ENCODE assay signal across 1 cellular context in the genomic region with DNA sequence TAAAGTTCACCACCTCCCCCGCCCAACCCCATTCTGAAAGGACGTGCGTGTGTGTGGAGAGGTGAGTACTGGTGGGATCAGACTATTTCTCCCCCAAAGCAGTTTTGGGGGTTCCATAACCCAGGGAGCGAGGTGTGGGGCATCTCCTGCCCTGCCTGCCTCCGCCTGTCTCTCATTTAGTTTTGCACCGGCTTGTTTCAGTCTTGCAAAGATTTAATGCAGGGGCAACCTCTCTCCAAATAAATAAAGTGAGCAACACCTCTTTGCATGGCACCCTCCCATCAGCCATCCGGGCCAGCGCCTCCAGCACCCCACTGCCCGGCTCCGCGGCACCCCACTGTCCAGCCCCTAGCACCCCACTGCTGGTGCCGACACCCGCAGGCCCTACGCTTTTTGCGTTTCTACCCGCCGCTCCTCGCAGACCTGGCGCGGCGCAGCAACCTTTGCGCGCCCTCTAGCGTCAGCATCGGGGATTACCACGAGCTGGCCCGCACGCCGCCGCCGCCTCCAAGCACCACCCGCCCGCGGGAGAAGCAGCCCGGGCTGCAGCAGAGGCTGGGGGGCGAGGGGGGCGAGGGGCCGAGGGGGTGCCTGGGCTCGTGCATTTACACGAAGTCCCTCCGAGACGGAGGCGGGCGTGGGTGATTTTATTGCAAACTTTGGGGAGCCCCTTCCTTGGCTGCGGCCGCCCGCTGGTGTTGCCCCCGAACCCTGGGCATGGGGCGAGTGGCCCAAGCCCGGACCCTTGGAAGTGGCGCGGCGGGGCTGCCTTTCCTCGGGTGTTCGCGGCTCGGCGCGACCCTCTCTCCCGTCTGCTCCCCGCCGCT.
TF ChIP-seq lines count a peak whose summit lies in the region.

No MANE protein-coding gene starts in this region.

TF ChIP-seq in K562, 482 proteins besides CTCF, POLR2A, EP300 and RAD21 (continued from another document and continues in another):
- TF ChIP-seq ZNF511 (CRISPR knock-in tag; IDR thresholded peaks at IDR 0.05) (no peak), MTA1 (IDR thresholded peaks at IDR 0.05; ENCODE audit: borderline replicate concordance) (no peak), CBX1 (IDR thresholded peaks at IDR 0.05; ENCODE audit: low read depth) (no peak), ZNF140 (CRISPR knock-in tag; IDR thresholded peaks at IDR 0.05) (no peak), ZNF79 (CRISPR knock-in tag; IDR thresholded peaks at IDR 0.05; ENCODE audit: low read depth) (no peak), SUPT5H (IDR thresholded peaks at IDR 0.05) (no peak), NR4A1 (CRISPR knock-in tag; IDR thresholded peaks at IDR 0.05) (no peak), NR4A1 (tag; IDR thresholded peaks at IDR 0.05) (no peak), RBFOX2 (IDR thresholded peaks at IDR 0.05; ENCODE audit: low read depth, low read length) (0 out of 2 replicates have a peak, but pooled peaks have one; percentile 27), TCF15 (CRISPR knock-in tag; IDR thresholded peaks at IDR 0.05) (no peak), CREM (IDR thresholded peaks at IDR 0.05; ENCODE audit: low read depth) (0 out of 2 replicates have a peak, but pooled peaks have one; percentile 36), BRCA1 (IDR thresholded peaks at IDR 0.05) (no peak), BRCA1 (CRISPR knock-in tag; IDR thresholded peaks at IDR 0.05) (no peak), HSF4 (CRISPR knock-in tag; IDR thresholded peaks at IDR 0.05; ENCODE audit: borderline replicate concordance) (no peak), ZNF23 (CRISPR knock-in tag; IDR thresholded peaks at IDR 0.05) (no peak), ZNF239 (CRISPR knock-in tag; IDR thresholded peaks at IDR 0.05) (no peak), XRCC3 (IDR thresholded peaks at IDR 0.05) (no peak), C11orf30 (IDR thresholded peaks at IDR 0.05; ENCODE audit: low read depth) (no peak), ATF1 (CRISPR knock-in tag; IDR thresholded peaks at IDR 0.05) (no peak), ATF1 (tag; IDR thresholded peaks at IDR 0.05) (peak; percentile 14; the same call in 1 of the 2 replicates), ZSCAN29 (IDR thresholded peaks at IDR 0.05) (no peak), ZKSCAN8 (CRISPR knock-in tag; IDR thresholded peaks at IDR 0.05) (no peak), TCFL5 (CRISPR knock-in tag; conservative IDR thresholded peaks at IDR 0.05) (no peak), ELF1 (tag; IDR thresholded peaks at IDR 0.05) (no peak), ZC3H4 (CRISPR knock-in tag; IDR thresholded peaks at IDR 0.05; ENCODE audit: borderline replicate concordance) (no peak), CBX3 (IDR thresholded peaks at IDR 0.05; ENCODE audit: borderline replicate concordance in 1 of 2, low read length in 2 of 2) (no peak), MXI1 (IDR thresholded peaks at IDR 0.05; ENCODE audit: low read depth, low read length) (no peak), RBM39 (optimal IDR thresholded peaks at IDR 0.05; ENCODE audit: low read depth, low read length) (no peak), POLR2G (IDR thresholded peaks at IDR 0.05; ENCODE audit: low read depth, low read length) (no peak), FOXA3 (CRISPR knock-in tag; conservative IDR thresholded peaks at IDR 0.05 in 1 of 2, IDR thresholded peaks at IDR 0.05 in 1 of 2) (no peak), NUFIP1 (IDR thresholded peaks at IDR 0.05; ENCODE audit: partially characterized antibody) (no peak), GTF2A2 (tag; IDR thresholded peaks at IDR 0.05) (no peak), MAX (CRISPR knock-in tag; IDR thresholded peaks at IDR 0.05) (0 out of 2 replicates have a peak, but pooled peaks have one; percentile 25), PML (IDR thresholded peaks at IDR 0.05; ENCODE audit: low read length) (no peak), FOS (IDR thresholded peaks at IDR 0.05; ENCODE audit: extremely low read depth, insufficient read length) (no peak), ZNF146 (CRISPR knock-in tag; IDR thresholded peaks at IDR 0.05; ENCODE audit: unreplicated experiment) (no peak), SNAPC5 (CRISPR knock-in tag; IDR thresholded peaks at IDR 0.05) (no peak), GMEB1 (CRISPR knock-in tag; IDR thresholded peaks at IDR 0.05) (no peak), ETV5 (CRISPR knock-in tag; IDR thresholded peaks at IDR 0.05; ENCODE audit: low read depth) (no peak), HNRNPUL1 (IDR thresholded peaks at IDR 0.05; ENCODE audit: low read length) (no peak)
- TF ChIP-seq, protein P1, sequence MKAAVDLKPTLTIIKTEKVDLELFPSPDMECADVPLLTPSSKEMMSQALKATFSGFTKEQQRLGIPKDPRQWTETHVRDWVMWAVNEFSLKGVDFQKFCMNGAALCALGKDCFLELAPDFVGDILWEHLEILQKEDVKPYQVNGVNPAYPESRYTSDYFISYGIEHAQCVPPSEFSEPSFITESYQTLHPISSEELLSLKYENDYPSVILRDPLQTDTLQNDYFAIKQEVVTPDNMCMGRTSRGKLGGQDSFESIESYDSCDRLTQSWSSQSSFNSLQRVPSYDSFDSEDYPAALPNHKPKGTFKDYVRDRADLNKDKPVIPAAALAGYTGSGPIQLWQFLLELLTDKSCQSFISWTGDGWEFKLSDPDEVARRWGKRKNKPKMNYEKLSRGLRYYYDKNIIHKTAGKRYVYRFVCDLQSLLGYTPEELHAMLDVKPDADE (conservative IDR thresholded peaks at IDR 0.05; ENCODE audit: control insufficient read depth, low read depth, low read length) = no peak
- TF ChIP-seq, protein P2, sequence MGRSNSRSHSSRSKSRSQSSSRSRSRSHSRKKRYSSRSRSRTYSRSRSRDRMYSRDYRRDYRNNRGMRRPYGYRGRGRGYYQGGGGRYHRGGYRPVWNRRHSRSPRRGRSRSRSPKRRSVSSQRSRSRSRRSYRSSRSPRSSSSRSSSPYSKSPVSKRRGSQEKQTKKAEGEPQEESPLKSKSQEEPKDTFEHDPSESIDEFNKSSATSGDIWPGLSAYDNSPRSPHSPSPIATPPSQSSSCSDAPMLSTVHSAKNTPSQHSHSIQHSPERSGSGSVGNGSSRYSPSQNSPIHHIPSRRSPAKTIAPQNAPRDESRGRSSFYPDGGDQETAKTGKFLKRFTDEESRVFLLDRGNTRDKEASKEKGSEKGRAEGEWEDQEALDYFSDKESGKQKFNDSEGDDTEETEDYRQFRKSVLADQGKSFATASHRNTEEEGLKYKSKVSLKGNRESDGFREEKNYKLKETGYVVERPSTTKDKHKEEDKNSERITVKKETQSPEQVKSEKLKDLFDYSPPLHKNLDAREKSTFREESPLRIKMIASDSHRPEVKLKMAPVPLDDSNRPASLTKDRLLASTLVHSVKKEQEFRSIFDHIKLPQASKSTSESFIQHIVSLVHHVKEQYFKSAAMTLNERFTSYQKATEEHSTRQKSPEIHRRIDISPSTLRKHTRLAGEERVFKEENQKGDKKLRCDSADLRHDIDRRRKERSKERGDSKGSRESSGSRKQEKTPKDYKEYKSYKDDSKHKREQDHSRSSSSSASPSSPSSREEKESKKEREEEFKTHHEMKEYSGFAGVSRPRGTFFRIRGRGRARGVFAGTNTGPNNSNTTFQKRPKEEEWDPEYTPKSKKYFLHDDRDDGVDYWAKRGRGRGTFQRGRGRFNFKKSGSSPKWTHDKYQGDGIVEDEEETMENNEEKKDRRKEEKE (IDR thresholded peaks at IDR 0.05; ENCODE audit: borderline replicate concordance in 1 of 2, control insufficient read depth in 1 of 2, low read depth in 2 of 2, low read length in 1 of 2) = no peak
- TF ChIP-seq, protein P3, sequence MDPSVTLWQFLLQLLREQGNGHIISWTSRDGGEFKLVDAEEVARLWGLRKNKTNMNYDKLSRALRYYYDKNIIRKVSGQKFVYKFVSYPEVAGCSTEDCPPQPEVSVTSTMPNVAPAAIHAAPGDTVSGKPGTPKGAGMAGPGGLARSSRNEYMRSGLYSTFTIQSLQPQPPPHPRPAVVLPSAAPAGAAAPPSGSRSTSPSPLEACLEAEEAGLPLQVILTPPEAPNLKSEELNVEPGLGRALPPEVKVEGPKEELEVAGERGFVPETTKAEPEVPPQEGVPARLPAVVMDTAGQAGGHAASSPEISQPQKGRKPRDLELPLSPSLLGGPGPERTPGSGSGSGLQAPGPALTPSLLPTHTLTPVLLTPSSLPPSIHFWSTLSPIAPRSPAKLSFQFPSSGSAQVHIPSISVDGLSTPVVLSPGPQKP (CRISPR knock-in tag; IDR thresholded peaks at IDR 0.05) = no peak
- TF ChIP-seq, protein P4, sequence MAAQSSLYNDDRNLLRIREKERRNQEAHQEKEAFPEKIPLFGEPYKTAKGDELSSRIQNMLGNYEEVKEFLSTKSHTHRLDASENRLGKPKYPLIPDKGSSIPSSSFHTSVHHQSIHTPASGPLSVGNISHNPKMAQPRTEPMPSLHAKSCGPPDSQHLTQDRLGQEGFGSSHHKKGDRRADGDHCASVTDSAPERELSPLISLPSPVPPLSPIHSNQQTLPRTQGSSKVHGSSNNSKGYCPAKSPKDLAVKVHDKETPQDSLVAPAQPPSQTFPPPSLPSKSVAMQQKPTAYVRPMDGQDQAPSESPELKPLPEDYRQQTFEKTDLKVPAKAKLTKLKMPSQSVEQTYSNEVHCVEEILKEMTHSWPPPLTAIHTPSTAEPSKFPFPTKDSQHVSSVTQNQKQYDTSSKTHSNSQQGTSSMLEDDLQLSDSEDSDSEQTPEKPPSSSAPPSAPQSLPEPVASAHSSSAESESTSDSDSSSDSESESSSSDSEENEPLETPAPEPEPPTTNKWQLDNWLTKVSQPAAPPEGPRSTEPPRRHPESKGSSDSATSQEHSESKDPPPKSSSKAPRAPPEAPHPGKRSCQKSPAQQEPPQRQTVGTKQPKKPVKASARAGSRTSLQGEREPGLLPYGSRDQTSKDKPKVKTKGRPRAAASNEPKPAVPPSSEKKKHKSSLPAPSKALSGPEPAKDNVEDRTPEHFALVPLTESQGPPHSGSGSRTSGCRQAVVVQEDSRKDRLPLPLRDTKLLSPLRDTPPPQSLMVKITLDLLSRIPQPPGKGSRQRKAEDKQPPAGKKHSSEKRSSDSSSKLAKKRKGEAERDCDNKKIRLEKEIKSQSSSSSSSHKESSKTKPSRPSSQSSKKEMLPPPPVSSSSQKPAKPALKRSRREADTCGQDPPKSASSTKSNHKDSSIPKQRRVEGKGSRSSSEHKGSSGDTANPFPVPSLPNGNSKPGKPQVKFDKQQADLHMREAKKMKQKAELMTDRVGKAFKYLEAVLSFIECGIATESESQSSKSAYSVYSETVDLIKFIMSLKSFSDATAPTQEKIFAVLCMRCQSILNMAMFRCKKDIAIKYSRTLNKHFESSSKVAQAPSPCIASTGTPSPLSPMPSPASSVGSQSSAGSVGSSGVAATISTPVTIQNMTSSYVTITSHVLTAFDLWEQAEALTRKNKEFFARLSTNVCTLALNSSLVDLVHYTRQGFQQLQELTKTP (IDR thresholded peaks at IDR 0.05; ENCODE audit: low read depth in 1 of 2, partially characterized antibody in 2 of 2) = no peak
- TF ChIP-seq, protein P5, sequence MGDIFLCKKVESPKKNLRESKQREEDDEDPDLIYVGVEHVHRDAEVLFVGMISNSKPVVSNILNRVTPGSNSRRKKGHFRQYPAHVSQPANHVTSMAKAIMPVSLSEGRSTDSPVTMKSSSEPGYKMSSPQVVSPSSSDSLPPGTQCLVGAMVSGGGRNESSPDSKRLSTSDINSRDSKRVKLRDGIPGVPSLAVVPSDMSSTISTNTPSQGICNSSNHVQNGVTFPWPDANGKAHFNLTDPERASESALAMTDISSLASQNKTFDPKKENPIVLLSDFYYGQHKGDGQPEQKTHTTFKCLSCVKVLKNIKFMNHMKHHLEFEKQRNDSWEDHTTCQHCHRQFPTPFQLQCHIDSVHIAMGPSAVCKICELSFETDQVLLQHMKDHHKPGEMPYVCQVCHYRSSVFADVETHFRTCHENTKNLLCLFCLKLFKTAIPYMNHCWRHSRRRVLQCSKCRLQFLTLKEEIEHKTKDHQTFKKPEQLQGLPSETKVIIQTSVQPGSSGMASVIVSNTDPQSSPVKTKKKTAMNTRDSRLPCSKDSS (IDR thresholded peaks at IDR 0.05; ENCODE audit: low read depth, partially characterized antibody) = no peak
- TF ChIP-seq, protein P6, sequence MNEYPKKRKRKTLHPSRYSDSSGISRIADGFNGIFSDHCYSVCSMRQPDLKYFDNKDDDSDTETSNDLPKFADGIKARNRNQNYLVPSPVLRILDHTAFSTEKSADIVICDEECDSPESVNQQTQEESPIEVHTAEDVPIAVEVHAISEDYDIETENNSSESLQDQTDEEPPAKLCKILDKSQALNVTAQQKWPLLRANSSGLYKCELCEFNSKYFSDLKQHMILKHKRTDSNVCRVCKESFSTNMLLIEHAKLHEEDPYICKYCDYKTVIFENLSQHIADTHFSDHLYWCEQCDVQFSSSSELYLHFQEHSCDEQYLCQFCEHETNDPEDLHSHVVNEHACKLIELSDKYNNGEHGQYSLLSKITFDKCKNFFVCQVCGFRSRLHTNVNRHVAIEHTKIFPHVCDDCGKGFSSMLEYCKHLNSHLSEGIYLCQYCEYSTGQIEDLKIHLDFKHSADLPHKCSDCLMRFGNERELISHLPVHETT (CRISPR knock-in tag; conservative IDR thresholded peaks at IDR 0.05 in 1 of 2, IDR thresholded peaks at IDR 0.05 in 1 of 2) = no peak
